In genomic region chr2:175169191-175169590, GRCh38 we compare ENCODE assay signal across 10 cellular contexts. TPM values are rescaled to one million over a fixed set of nuclear protein-coding genes. Genes with fewer than 3 reads are reported as not detected.
DNase-seq lines count a peak whose midpoint lies in the region; ATAC-seq and TF ChIP-seq lines count a peak whose summit lies in the region.
"Had no signal": no experiment of that assay in that cellular context is flagged by ENCODE, and none has a peak within 500 bp of the region (broad histone marks: within the 10 kb centered on the region; RNA-seq: fewer than 3 reads in every experiment).

No MANE protein-coding gene starts in this region.

- H4K20me1 ChIP-seq in DND-41 (ENCODE audit: insufficient read depth, low read length) (peaks cover 23% of the 10 kb centered on the region; the same call in 1 of the 2 replicates), neural cell (ENCODE audit: insufficient read depth) (peaks cover 6% of the 10 kb centered on the region)

- no peak for TF ChIP-seq EP300 in neural cell (conservative IDR thresholded peaks at IDR 0.05; ENCODE audit: poor library complexity, severe bottlenecking)

- 38 to 46% methylated on average over 3 of the region's 3 CpGs for WGBS in esophagus squamous epithelium, 2 donors
- 52 to 59% (median 54%) methylated on average over 3 of the region's 3 CpGs for WGBS in heart left ventricle, 4 donors

- TF ChIP-seq POLR2A in esophagus squamous epithelium (IDR thresholded peaks at IDR 0.05) (no peak), heart left ventricle (IDR thresholded peaks at IDR 0.05) (no peak)

- H3K27ac ChIP-seq in DND-41 (ENCODE audit: low read length) (0 out of 2 replicates have a peak overlapping the region, but pooled peaks have one; percentile 28), neural cell (ENCODE audit: low read length) (no peak overlapping the region), esophagus squamous epithelium (peak overlapping the region in 2 of 4 donors; percentile 94 to 97), heart left ventricle (peak overlapping the region in 3 of 12 donors; percentile 79 to 96 (median 87))

- H3K27me3 ChIP-seq in DND-41 (ENCODE audit: insufficient read depth, low read length, poor library complexity): no peaks in the 10 kb centered on the region
- H3K27me3 ChIP-seq in neural cell (ENCODE audit: insufficient read depth, low read depth, low read length): no peaks in the 10 kb centered on the region
- H3K27me3 ChIP-seq in esophagus squamous epithelium: no peaks in the 10 kb centered on the region
- H3K27me3 ChIP-seq in heart left ventricle: no peaks in the 10 kb centered on the region

- H3K9ac ChIP-seq in DND-41 (ENCODE audit: low read depth, low read length) (peak overlapping the region; percentile 73), neural cell (ENCODE audit: low read length) (peak overlapping the region; percentile 70)

- H3K9me3 Mint-ChIP-seq in chondrocyte (ENCODE audit: low read depth): no peaks in the 10 kb centered on the region

- H3K79me2 ChIP-seq in DND-41 (ENCODE audit: insufficient read depth, low read length) (peaks cover 47% of the 10 kb centered on the region), neural cell (replicated peaks; ENCODE audit: insufficient read depth, low read length) (peaks cover 34% of the 10 kb centered on the region)

- no peaks in the 10 kb centered on the region for H3K36me3 Mint-ChIP-seq in chondrocyte (ENCODE audit: low read depth)

- no peaks in the 10 kb centered on the region for H3K27me3 Mint-ChIP-seq in chondrocyte (ENCODE audit: low read depth)

- H3K9me2 ChIP-seq in neural cell (ENCODE audit: insufficient read depth, low read length): no peaks in the 10 kb centered on the region

- intact Hi-C loops in esophagus squamous epithelium (cut with DNase I) (no loop called here), heart left ventricle (cut with DNase I) (loop anchor here in 3 of 10 donors (5.0 to 10.0 kb wide), 4 partner anchors 37 to 164 kb away; partner anchors contain the start of gene CHN1 (in 1 of the 3))

- peaks cover 36% of the 10 kb centered on the region for H3K4me1 Mint-ChIP-seq in chondrocyte (ENCODE audit: low read depth)

- peaks cover 47% of the 10 kb centered on the region for H3K4me1 ChIP-seq in DND-41 (ENCODE audit: insufficient read depth, low read length)
- H3K4me1 ChIP-seq in esophagus squamous epithelium: peaks cover 0 to 30% (median 8%) of the 10 kb centered on the region in 3 donors
- H3K4me1 ChIP-seq in heart left ventricle: peaks cover 0 to 38% (median 14%) of the 10 kb centered on the region in 12 donors

- no peaks in the 10 kb centered on the region for H3F3A ChIP-seq in neural cell (ENCODE audit: insufficient read depth, low read length, poor library complexity, severe bottlenecking)

- peak overlapping the region in 1 of 2 experiments; percentile 88; a peak in 2 of 4 replicates for H3K4me3 ChIP-seq in DND-41 (ENCODE audit: low read depth in 1 of 2, low read length in 2 of 2)
- H3K4me3 ChIP-seq in neural cell (ENCODE audit: low read length): peak overlapping the region; percentile 88
- peak overlapping the region in 1 of 4 donors; percentile 78 for H3K4me3 ChIP-seq in esophagus squamous epithelium
- H3K4me3 ChIP-seq in heart left ventricle: peak overlapping the region in 5 of 12 donors; percentile 73 to 94 (median 87)

- H3K4me2 ChIP-seq in DND-41 (ENCODE audit: insufficient read depth, low read length) (peak overlapping the region; percentile 78), neural cell (ENCODE audit: low read length) (peak overlapping the region; percentile 88)

- peak overlapping the region; percentile 100 for H3K4me3 Mint-ChIP-seq in chondrocyte (ENCODE audit: unreplicated experiment)

- no peak overlapping the region for H3K27ac Mint-ChIP-seq in chondrocyte (ENCODE audit: unreplicated experiment)

- TF ChIP-seq CTCF in DND-41 (IDR thresholded peaks at IDR 0.05; ENCODE audit: borderline replicate concordance, extremely low read depth, low read length, poor library complexity, severe bottlenecking) (no peak), chondrocyte (IDR thresholded peaks at IDR 0.05) (no peak), neural cell (IDR thresholded peaks at IDR 0.05; ENCODE audit: poor library complexity, severe bottlenecking) (no peak), esophagus squamous epithelium (IDR thresholded peaks at IDR 0.05) (no peak), heart left ventricle (IDR thresholded peaks at IDR 0.05) (no peak)

- TF ChIP-seq RAD21 in neural cell (conservative IDR thresholded peaks at IDR 0.05): no peak

- ATAC-seq in DND-41 (ENCODE audit: insufficient read depth, low read depth) (no peak), HG02981 (IDR thresholded peaks at IDR 0.05; ENCODE audit: unreplicated experiment) (no peak), heart left ventricle (no peak)

- H2AFZ ChIP-seq in DND-41 (ENCODE audit: low read depth, low read length): no peak overlapping the region
- no peak overlapping the region for H2AFZ ChIP-seq in neural cell (ENCODE audit: low read depth, low read length)

- DNase-seq in DND-41 (no peak), M059J (ENCODE audit: low read depth) (peak; percentile 8), chondrocyte (ENCODE audit: low spot score) (no peak), esophagus squamous epithelium (lab: John Stamatoyannopoulos, UW) (no peak), AG08395 (ENCODE audit: low spot score) (no peak), heart left ventricle (no peak)
- DNase-seq: hypothalamus, NCI-H774 had no signal

- peaks cover 2% of the 10 kb centered on the region; the same call in 1 of the 2 replicates for H3K36me3 ChIP-seq in DND-41 (ENCODE audit: insufficient read depth, low read length)
- H3K36me3 ChIP-seq in neural cell (ENCODE audit: insufficient read depth, low read length): no peaks in the 10 kb centered on the region
- H3K36me3 ChIP-seq in esophagus squamous epithelium: peaks cover 0 to 18% (median 0%) of the 10 kb centered on the region in 3 donors
- H3K36me3 ChIP-seq in heart left ventricle: peaks cover 0 to 22% (median 1%) of the 10 kb centered on the region in 9 donors

- no peaks in the 10 kb centered on the region for H3K9me3 ChIP-seq in DND-41 (ENCODE audit: insufficient read depth, low read length, severe bottlenecking)
- no peaks in the 10 kb centered on the region for H3K9me3 ChIP-seq in neural cell (ENCODE audit: low read length)
- H3K9me3 ChIP-seq in esophagus squamous epithelium: no peaks in the 10 kb centered on the region
- H3K9me3 ChIP-seq in heart left ventricle: no peaks in the 10 kb centered on the region

TF ChIP-seq in neural cell, 6 proteins besides CTCF, POLR2A, EP300 and RAD21:
- no peak for TF ChIP-seq EZH2 (IDR thresholded peaks at IDR 0.05; ENCODE audit: borderline replicate concordance, insufficient read depth, low read length, poor library complexity, severe bottlenecking)
- TF ChIP-seq POLR2AphosphoS5 (IDR thresholded peaks at IDR 0.05): no peak
- TF ChIP-seq REST (IDR thresholded peaks at IDR 0.05; ENCODE audit: borderline replicate concordance): no peak
- no peak for TF ChIP-seq MXI1 (conservative IDR thresholded peaks at IDR 0.05; ENCODE audit: poor library complexity, severe bottlenecking)
TF ChIP-seq in neural cell: peak in this region for 0.

RNA-seq across cellular contexts. Expression of gene ATF2, which starts 1.2 kb away (rescaled TPM):
- 33.7 and 39.3 TPM in 2 replicates for total RNA-seq in M059J (2014; rRNA removed; shearing (Covaris generic))
- total RNA-seq in chondrocyte (55.5 to 61.0 TPM (median 59.8 TPM) in 3 replicates), esophagus squamous epithelium (10 to 100 TPM in 3 of 4 donors, 1 to 10 TPM in 1; 9.9 to 40.1 (median 18.0) TPM), heart left ventricle (10 to 100 TPM; 17.1 to 41.5 (median 28.5) TPM)
- polyA plus RNA-seq in neural cell (89.2 and 93.4 TPM in 2 replicates), heart left ventricle (10 to 100 TPM; 11.2 to 14.4 TPM)
- polyA minus RNA-seq in neural cell: 198 and 222 TPM in 2 replicates

RNA-seq across cellular contexts. Expression of gene ATP5MC3, which starts 12.3 kb away (rescaled TPM):
- 224 TPM in 2 replicates for total RNA-seq in M059J (2014; rRNA removed; shearing (Covaris generic))
- total RNA-seq in chondrocyte (143 to 205 TPM (median 148 TPM) in 3 replicates), esophagus squamous epithelium (100 to 1,000 TPM; 145 to 385 (median 276) TPM), heart left ventricle (1,000 to 10,000 TPM in 4 of 9 donors, 100 to 1,000 TPM in 5; 474 to 1,123 (median 986) TPM)
- polyA plus RNA-seq in neural cell (261 and 303 TPM in 2 replicates), heart left ventricle (1,000 to 10,000 TPM; 1,066 to 1,093 TPM)
- 79.6 and 83.1 TPM in 2 replicates for polyA minus RNA-seq in neural cell
